ENCODE assay signal across 15 cellular contexts in genomic region chr6:115908906-115909559, GRCh38.
"Had no signal": no experiment of that assay in that cellular context is flagged by ENCODE, and none has a peak within 500 bp of the region (broad histone marks: within the 10 kb centered on the region; RNA-seq: fewer than 3 reads in every experiment).

No MANE protein-coding gene starts in this region.

- H3K4me3 ChIP-seq: ascending aorta, colonic mucosa, heart left ventricle, tibial artery had no signal

- H3K27me3 ChIP-seq: ascending aorta, colonic mucosa, tibial artery had no signal

- H3K9me3 ChIP-seq: ascending aorta, colonic mucosa, heart left ventricle, tibial artery had no signal

- H3K36me3 ChIP-seq: ascending aorta, colonic mucosa, heart left ventricle, tibial artery had no signal

- H3K4me1 ChIP-seq: ascending aorta, colonic mucosa, heart left ventricle, tibial artery had no signal

- ATAC-seq: activated T-cell treated with anti-CD3 and anti-CD28 coated beads, Interleukin-2, amount 50 U/mL, for 72 hours; heart left ventricle; natural killer cell treated with Interleukin-12 subunit alpha and Interleukin-12 subunit beta and Interleukin-15 and Interleukin-18, amount 100 ng/mL, for 72 hours; right cardiac atrium had no signal

- H3K27ac ChIP-seq: ascending aorta, colonic mucosa, heart left ventricle, tibial artery, VCaP had no signal

- DNase-seq: activated CD4-positive, alpha-beta memory T cell treated with anti-CD3 and anti-CD28 coated beads for 36 hours; activated CD8-positive, alpha-beta memory T cell treated with anti-CD3 and anti-CD28 coated beads, Interleukin-2, amount 50 U/mL, for 4 hours; activated naive CD4-positive, alpha-beta T cell; activated T-cell treated with anti-CD3 and anti-CD28 coated beads, Interleukin-2, amount 50 U/mL, for 72 hours; caudate nucleus; colonic mucosa; foreskin melanocyte; heart left ventricle; nucleus accumbens; right cardiac atrium; small intestine; tibial artery had no signal

- FAIRE-seq: small intestine had no signal
